10 cellular contexts compared by ENCODE assay signal in genomic region chr19:19528721-19529490, GRCh38. TPM values are rescaled to one million over a fixed set of nuclear protein-coding genes. Genes with fewer than 3 reads are reported as not detected.
DNase-seq lines count a peak whose midpoint lies in the region; ATAC-seq, FAIRE-seq and TF ChIP-seq lines count a peak whose summit lies in the region.
"Had no signal": no experiment of that assay in that cellular context is flagged by ENCODE, and none has a peak within 500 bp of the region (broad histone marks: within the 10 kb centered on the region; RNA-seq: fewer than 3 reads in every experiment).

YJEFN3 (plus strand) TSS chr19:19528911; CDS start chr19:19528933, 22 bp downstream.

- no peak within 1 kb of the TSS for H3K4ac ChIP-seq in H1 (replicated peaks; ENCODE audit: insufficient read length, low read depth, low read length)

- H3K4me1 ChIP-seq in BLaER1 treated with 17β-estradiol and CSF1 and Interleukin-3, amounts not matched to agents 10 nM and 100 nM = peaks cover 63 to 81% (median 73%) of the 10 kb centered on the region in 10 experiments
- peaks cover 0 to 3% (median 3%) of the 10 kb centered on the region in 4 experiments; a peak in 3 of 7 replicates for H3K4me1 ChIP-seq in H1 (replicated peaks in 1 of 4; ENCODE audit: control insufficient read depth in 3 of 4, insufficient read depth in 4 of 4, low read length in 3 of 4)

- no peaks in the 10 kb centered on the region for H3K27me3 ChIP-seq in BLaER1 treated with 17β-estradiol and CSF1 and Interleukin-3, amounts not matched to agents 10 nM and 100 nM
- H3K27me3 ChIP-seq in H1 (replicated peaks in 1 of 4; ENCODE audit: control insufficient read depth in 3 of 4, extremely low read depth in 1 of 4, insufficient read depth in 3 of 4, low read length in 3 of 4) = no peaks in the 10 kb centered on the region

- TF ChIP-seq EP300 in H1 (IDR thresholded peaks at IDR 0.05; ENCODE audit: borderline replicate concordance in 1 of 2, low read depth in 2 of 2, low read length in 2 of 2) = no peak

- H2BK5ac ChIP-seq in H1 (ENCODE audit: low read depth, low read length) = no peak within 1 kb of the TSS

- H2BK20ac ChIP-seq in H1 (ENCODE audit: low read length) = no peak within 1 kb of the TSS

- TF ChIP-seq RAD21 in H1 (IDR thresholded peaks at IDR 0.05 in 1 of 2, conservative IDR thresholded peaks at IDR 0.05 in 1 of 2; ENCODE audit: low read depth in 2 of 2, low read length in 2 of 2) = no peak

- no peak within 1 kb of the TSS for H2AFZ ChIP-seq in H1 (ENCODE audit: low read length)

- H2AK5ac ChIP-seq in H1 (ENCODE audit: low read depth, low read length) = no peak within 1 kb of the TSS

- H3K36me3 ChIP-seq in BLaER1 treated with 17β-estradiol and CSF1 and Interleukin-3, amounts not matched to agents 10 nM and 100 nM = peaks cover 19 to 55% (median 37%) of the 10 kb centered on the region in 11 experiments; a peak in 21 of 22 replicates
- peaks cover 0 to 27% (median 10%) of the 10 kb centered on the region in 4 experiments; a peak in 6 of 8 replicates for H3K36me3 ChIP-seq in H1 (ENCODE audit: control insufficient read depth in 2 of 4, insufficient read depth in 4 of 4, low read length in 3 of 4)

- H3K23me2 ChIP-seq in H1 (ENCODE audit: low read depth, low read length) = no peaks in the 10 kb centered on the region

- peaks cover 12% of the 10 kb centered on the region for H3K79me1 ChIP-seq in H1 (ENCODE audit: low read depth, low read length)

- no peak within 1 kb of the TSS for H2BK15ac ChIP-seq in H1 (ENCODE audit: low read length)

- peak within 1 kb of the TSS; percentile 12 to 86 (median 76); a peak in 16 of 22 replicates for H3K4me2 ChIP-seq in BLaER1 treated with 17β-estradiol and CSF1 and Interleukin-3, amounts not matched to agents 10 nM and 100 nM
- peak within 1 kb of the TSS in 1 of 2 experiments; percentile 60; a peak in 2 of 4 replicates for H3K4me2 ChIP-seq in H1 (ENCODE audit: insufficient read depth in 1 of 2, low read depth in 2 of 2, low read length in 2 of 2)

- no peak within 1 kb of the TSS for H3K23ac ChIP-seq in H1 (ENCODE audit: insufficient read length)

- H4K5ac ChIP-seq in H1 (ENCODE audit: insufficient read length, low read depth, low read length) = no peak within 1 kb of the TSS

- POLR2A ChIA-PET in H1 (lab: Charles Lee; ENCODE audit: partially characterized antibody) = interaction anchor here (0.6 to 2.9 kb wide), 13 partner anchors 11 to 196 kb away, joined by 3 to 34 read pairs (median 3); partner anchors contain the start of genes GATAD2A, NDUFA13 and TSSK6

- H3K56ac ChIP-seq in H1 (replicated peaks; ENCODE audit: insufficient read length, low read depth, low read length) = no peak within 1 kb of the TSS

- DNase-seq in NCI-H748 (lab: John Stamatoyannopoulos, UW; ENCODE audit: unreplicated experiment) (peak; percentile 84), H1 (ENCODE audit: low read depth in 1 of 2, low spot score in 2 of 2) (no peak), midbrain (lab: John Stamatoyannopoulos, UW) (peak; percentile 66), GOT3 (lab: John Stamatoyannopoulos, UW) (no peak)
- DNase-seq: left colon had no signal

- no peak within 1 kb of the TSS for H3K4me3 ChIP-seq in BLaER1 treated with 17β-estradiol and CSF1 and Interleukin-3, amounts not matched to agents 10 nM and 100 nM
- H3K4me3 ChIP-seq in H1 (ENCODE audit: extremely low read depth in 1 of 4, insufficient read depth in 2 of 4, low read depth in 3 of 4, low read length in 4 of 4) = peak within 1 kb of the TSS in 1 of 4 experiments; percentile 45; a peak in 2 of 8 replicates

- no peak within 1 kb of the TSS for H4K8ac ChIP-seq in H1 (ENCODE audit: extremely low read depth, insufficient read depth, low read length)

- no peak within 1 kb of the TSS for H2BK120ac ChIP-seq in H1 (replicated peaks; ENCODE audit: low read depth, low read length)

- H3K9ac ChIP-seq in BLaER1 treated with 17β-estradiol and CSF1 and Interleukin-3, amounts not matched to agents 10 nM and 100 nM = peak within 1 kb of the TSS in 6 of 11 experiments; percentile 26 to 69 (median 66); a peak in 9 of 22 replicates
- no peak within 1 kb of the TSS for H3K9ac ChIP-seq in H1 (replicated peaks in 1 of 4; ENCODE audit: extremely low read depth in 1 of 4, low read depth in 3 of 4, low read length in 3 of 4)

- WGBS in H1 (ENCODE audit: extremely low coverage in 1 of 2, insufficient coverage in 1 of 2, insufficient read length in 1 of 2, insufficient replicate concordance in 2 of 2, low coverage in 1 of 2, low lambda C conversion rate in 2 of 2, missing lambda C conversion rate in 1 of 2), 2 experiments = 72% methylated on average over 25 of the region's 50 CpGs; no CpG with 5 or more reads in 1 of the 2 experiments

- no peaks in the 10 kb centered on the region for H3K9me3 ChIP-seq in BLaER1 treated with 17β-estradiol and CSF1 and Interleukin-3, amounts not matched to agents 10 nM and 100 nM (replicated peaks in 1 of 11)
- no peaks in the 10 kb centered on the region for H3K9me3 ChIP-seq in H1 (ENCODE audit: insufficient read depth in 2 of 2, low read depth in 1 of 2, low read length in 1 of 2)

- H4K20me1 ChIP-seq in BLaER1 treated with 17β-estradiol and CSF1 and Interleukin-3, amounts not matched to agents 10 nM and 100 nM = peaks cover 23 to 81% (median 40%) of the 10 kb centered on the region in 11 experiments
- H4K20me1 ChIP-seq in H1 (replicated peaks in 1 of 2; ENCODE audit: control insufficient read depth in 1 of 2, insufficient read depth in 2 of 2, low read length in 2 of 2) = peaks cover 9 to 30% of the 10 kb centered on the region in 2 experiments

- no peak within 1 kb of the TSS; the same call in 1 of the 2 replicates for H3K18ac ChIP-seq in H1 (ENCODE audit: extremely low read depth, low read length)

- CTCF ChIA-PET in H1 (lab: Charles Lee; ENCODE audit: partially characterized antibody) = interaction anchor here (0.7 to 6.7 kb wide), 10 partner anchors 9 to 195 kb away, joined by 3 to 181 read pairs (median 4); partner anchors contain the start of gene TSSK6

- no peak for TF ChIP-seq CTCF in H1 (IDR thresholded peaks at IDR 0.05; ENCODE audit: control extremely low read depth in 1 of 3, insufficient read depth in 1 of 3, low read depth in 1 of 3, low read length in 3 of 3)

- peak within 1 kb of the TSS in 5 of 11 experiments; percentile 7 to 67 (median 62); a peak in 8 of 22 replicates for H3K27ac ChIP-seq in BLaER1 treated with 17β-estradiol and CSF1 and Interleukin-3, amounts not matched to agents 10 nM and 100 nM
- H3K27ac ChIP-seq in H1 (ENCODE audit: low read depth, low read length) = no peak within 1 kb of the TSS

- ATAC-seq in HG03520 (IDR thresholded peaks at IDR 0.05; ENCODE audit: unreplicated experiment) (no peak), GM21529 (IDR thresholded peaks at IDR 0.05; ENCODE audit: unreplicated experiment) (no peak), HG03469 (IDR thresholded peaks at IDR 0.05; ENCODE audit: unreplicated experiment) (no peak)
- ATAC-seq: activated CD4-positive, CD25-positive, alpha-beta regulatory T cell treated with anti-CD3 and anti-CD28 coated beads, Interleukin-2, amount 50 U/mL, for 24 hours; left colon had no signal

- H3K79me2 ChIP-seq in H1 (ENCODE audit: control insufficient read depth in 1 of 2, insufficient read depth in 2 of 2, low read length in 2 of 2) = peaks cover 0 to 4% of the 10 kb centered on the region in 2 experiments; a peak in 1 of 4 replicates

- no peak within 1 kb of the TSS for H2BK12ac ChIP-seq in H1 (ENCODE audit: low read depth, low read length)

- FAIRE-seq in H1 (lab: Jason Lieb, UNC) = no peak

- H3K14ac ChIP-seq in H1 (ENCODE audit: insufficient read length) = no peak within 1 kb of the TSS

- no peak for TF ChIP-seq POLR2A in H1 (IDR thresholded peaks at IDR 0.05; ENCODE audit: control extremely low read depth in 1 of 2, low read depth in 2 of 2, low read length in 2 of 2)

- H4K91ac ChIP-seq in H1 (replicated peaks; ENCODE audit: insufficient read length, low read length) = no peak within 1 kb of the TSS

TF ChIP-seq in H1, 55 proteins besides CTCF, POLR2A, EP300 and RAD21 (continues in another document):
- no peak for TF ChIP-seq ZNF274 (IDR thresholded peaks at IDR 0.05; ENCODE audit: borderline replicate concordance, extremely low read depth, low read length)
- TF ChIP-seq TBP (IDR thresholded peaks at IDR 0.05; ENCODE audit: low read depth, low read length) = peak; percentile 32; the same call in 1 of the 2 replicates
- TF ChIP-seq POLR2AphosphoS5 (IDR thresholded peaks at IDR 0.05; ENCODE audit: low read depth, low read length) = no peak; the same call in 1 of the 2 replicates
- TF ChIP-seq NANOG (IDR thresholded peaks at IDR 0.05; ENCODE audit: insufficient read depth, low read depth, low read length, poor library complexity, severe bottlenecking) = no peak
- peak; percentile 75 for TF ChIP-seq SP1 (IDR thresholded peaks at IDR 0.05; ENCODE audit: low read depth, low read length)

RNA-seq across cellular contexts. Expression of gene YJEFN3, which starts in this region (rescaled TPM):
- total RNA-seq in H1 (2021; fragmentation: NEBNext Ultra II Directional; extraction: Animal tissue kit (Norgen Biotek cat#: 25700)) = 5.0 and 5.7 TPM in 2 replicates
- 9.4 and 17.2 TPM in 2 replicates for polyA plus RNA-seq in H1 (2011; rRNA removed)
- 11.9 TPM for polyA plus RNA-seq in H1 (2011; cell fraction: cytosol; rRNA removed)
- 42.5 TPM for polyA plus RNA-seq in H1 (2011; cell fraction: nucleus; rRNA removed)
- polyA plus RNA-seq in H1 (2012, experiment 1 of 2) = 9.3 to 12.5 TPM (median 12.0 TPM) in 4 replicates
- 5.3 TPM for polyA plus RNA-seq in H1 (2012, experiment 2 of 2)
- 5.6 TPM for polyA plus RNA-seq in H1 (2013, experiment 1 of 2)
- 5.0 TPM for polyA plus RNA-seq in H1 (2013, experiment 2 of 2)
- 0.71 and 1.0 TPM in 2 replicates for polyA minus RNA-seq in H1 (2011; rRNA and poly(A)+ RNA removed)
- polyA minus RNA-seq in H1 (2011; cell fraction: cytosol; rRNA and poly(A)+ RNA removed) = 1.5 TPM
- polyA minus RNA-seq in H1 (2011; cell fraction: nucleus; rRNA and poly(A)+ RNA removed) = 3.4 TPM

Comparison
In these comparisons a context has a peak if more than half of its experiments do, and no peak if none do; other contexts are left out.
1. H3K9ac ChIP-seq: peak in BLaER1 treated with 17β-estradiol and CSF1 and Interleukin-3, amounts not matched to agents 10 nM and 100 nM (6 of 11); none in H1 (0 of 4).
2. DNase-seq: peak in NCI-H748 (single experiment) and midbrain (single experiment); none in H1 (0 of 2) and GOT3 (single experiment).